ENCODE assay signal across 1 cellular context in the genomic region with DNA sequence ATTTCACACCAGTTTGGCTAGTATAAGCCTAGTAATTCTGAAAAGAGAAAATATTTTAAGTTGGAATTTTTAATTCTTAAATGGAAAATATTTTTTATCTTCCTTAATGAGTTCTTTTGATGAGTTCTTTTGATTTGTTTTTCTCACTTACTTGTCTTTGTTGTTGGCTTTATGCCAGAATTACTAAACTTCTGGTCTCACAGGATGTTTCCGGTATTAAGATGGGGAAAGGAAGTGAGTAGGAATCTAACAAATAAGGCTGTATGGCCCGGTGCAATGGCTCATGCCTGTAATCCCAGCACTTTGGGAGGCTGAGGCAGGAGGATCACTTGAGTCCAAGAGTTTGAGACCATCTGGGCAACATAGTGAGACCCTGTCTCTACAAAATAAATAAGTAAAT.
TF ChIP-seq lines count a peak whose summit lies in the region.

No MANE protein-coding gene starts in this region.

TF ChIP-seq in GM23338, 12 proteins besides CTCF, POLR2A, EP300 and RAD21 (continued from another document):
- TF ChIP-seq, protein P1, sequence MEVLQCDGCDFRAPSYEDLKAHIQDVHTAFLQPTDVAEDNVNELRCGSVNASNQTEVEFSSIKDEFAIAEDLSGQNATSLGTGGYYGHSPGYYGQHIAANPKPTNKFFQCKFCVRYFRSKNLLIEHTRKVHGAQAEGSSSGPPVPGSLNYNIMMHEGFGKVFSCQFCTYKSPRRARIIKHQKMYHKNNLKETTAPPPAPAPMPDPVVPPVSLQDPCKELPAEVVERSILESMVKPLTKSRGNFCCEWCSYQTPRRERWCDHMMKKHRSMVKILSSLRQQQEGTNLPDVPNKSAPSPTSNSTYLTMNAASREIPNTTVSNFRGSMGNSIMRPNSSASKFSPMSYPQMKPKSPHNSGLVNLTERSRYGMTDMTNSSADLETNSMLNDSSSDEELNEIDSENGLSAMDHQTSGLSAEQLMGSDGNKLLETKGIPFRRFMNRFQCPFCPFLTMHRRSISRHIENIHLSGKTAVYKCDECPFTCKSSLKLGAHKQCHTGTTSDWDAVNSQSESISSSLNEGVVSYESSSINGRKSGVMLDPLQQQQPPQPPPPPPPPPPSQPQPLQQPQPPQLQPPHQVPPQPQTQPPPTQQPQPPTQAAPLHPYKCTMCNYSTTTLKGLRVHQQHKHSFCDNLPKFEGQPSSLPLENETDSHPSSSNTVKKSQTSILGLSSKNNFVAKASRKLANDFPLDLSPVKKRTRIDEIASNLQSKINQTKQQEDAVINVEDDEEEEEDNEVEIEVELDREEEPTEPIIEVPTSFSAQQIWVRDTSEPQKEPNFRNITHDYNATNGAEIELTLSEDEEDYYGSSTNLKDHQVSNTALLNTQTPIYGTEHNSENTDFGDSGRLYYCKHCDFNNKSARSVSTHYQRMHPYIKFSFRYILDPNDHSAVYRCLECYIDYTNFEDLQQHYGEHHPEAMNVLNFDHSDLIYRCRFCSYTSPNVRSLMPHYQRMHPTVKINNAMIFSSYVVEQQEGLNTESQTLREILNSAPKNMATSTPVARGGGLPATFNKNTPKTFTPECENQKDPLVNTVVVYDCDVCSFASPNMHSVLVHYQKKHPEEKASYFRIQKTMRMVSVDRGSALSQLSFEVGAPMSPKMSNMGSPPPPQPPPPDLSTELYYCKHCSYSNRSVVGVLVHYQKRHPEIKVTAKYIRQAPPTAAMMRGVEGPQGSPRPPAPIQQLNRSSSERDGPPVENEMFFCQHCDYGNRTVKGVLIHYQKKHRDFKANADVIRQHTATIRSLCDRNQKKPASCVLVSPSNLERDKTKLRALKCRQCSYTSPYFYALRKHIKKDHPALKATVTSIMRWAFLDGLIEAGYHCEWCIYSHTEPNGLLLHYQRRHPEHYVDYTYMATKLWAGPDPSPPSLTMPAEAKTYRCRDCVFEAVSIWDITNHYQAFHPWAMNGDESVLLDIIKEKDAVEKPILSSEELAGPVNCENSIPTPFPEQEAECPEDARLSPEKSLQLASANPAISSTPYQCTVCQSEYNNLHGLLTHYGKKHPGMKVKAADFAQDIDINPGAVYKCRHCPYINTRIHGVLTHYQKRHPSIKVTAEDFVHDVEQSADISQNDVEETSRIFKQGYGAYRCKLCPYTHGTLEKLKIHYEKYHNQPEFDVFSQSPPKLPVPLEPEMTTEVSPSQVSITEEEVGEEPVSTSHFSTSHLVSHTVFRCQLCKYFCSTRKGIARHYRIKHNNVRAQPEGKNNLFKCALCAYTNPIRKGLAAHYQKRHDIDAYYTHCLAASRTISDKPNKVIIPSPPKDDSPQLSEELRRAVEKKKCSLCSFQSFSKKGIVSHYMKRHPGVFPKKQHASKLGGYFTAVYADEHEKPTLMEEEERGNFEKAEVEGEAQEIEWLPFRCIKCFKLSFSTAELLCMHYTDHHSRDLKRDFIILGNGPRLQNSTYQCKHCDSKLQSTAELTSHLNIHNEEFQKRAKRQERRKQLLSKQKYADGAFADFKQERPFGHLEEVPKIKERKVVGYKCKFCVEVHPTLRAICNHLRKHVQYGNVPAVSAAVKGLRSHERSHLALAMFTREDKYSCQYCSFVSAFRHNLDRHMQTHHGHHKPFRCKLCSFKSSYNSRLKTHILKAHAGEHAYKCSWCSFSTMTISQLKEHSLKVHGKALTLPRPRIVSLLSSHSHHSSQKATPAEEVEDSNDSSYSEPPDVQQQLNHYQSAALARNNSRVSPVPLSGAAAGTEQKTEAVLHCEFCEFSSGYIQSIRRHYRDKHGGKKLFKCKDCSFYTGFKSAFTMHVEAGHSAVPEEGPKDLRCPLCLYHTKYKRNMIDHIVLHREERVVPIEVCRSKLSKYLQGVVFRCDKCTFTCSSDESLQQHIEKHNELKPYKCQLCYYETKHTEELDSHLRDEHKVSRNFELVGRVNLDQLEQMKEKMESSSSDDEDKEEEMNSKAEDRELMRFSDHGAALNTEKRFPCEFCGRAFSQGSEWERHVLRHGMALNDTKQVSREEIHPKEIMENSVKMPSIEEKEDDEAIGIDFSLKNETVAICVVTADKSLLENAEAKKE (CRISPR knock-in tag; IDR thresholded peaks at IDR 0.05) = no peak
- TF ChIP-seq, protein P2, sequence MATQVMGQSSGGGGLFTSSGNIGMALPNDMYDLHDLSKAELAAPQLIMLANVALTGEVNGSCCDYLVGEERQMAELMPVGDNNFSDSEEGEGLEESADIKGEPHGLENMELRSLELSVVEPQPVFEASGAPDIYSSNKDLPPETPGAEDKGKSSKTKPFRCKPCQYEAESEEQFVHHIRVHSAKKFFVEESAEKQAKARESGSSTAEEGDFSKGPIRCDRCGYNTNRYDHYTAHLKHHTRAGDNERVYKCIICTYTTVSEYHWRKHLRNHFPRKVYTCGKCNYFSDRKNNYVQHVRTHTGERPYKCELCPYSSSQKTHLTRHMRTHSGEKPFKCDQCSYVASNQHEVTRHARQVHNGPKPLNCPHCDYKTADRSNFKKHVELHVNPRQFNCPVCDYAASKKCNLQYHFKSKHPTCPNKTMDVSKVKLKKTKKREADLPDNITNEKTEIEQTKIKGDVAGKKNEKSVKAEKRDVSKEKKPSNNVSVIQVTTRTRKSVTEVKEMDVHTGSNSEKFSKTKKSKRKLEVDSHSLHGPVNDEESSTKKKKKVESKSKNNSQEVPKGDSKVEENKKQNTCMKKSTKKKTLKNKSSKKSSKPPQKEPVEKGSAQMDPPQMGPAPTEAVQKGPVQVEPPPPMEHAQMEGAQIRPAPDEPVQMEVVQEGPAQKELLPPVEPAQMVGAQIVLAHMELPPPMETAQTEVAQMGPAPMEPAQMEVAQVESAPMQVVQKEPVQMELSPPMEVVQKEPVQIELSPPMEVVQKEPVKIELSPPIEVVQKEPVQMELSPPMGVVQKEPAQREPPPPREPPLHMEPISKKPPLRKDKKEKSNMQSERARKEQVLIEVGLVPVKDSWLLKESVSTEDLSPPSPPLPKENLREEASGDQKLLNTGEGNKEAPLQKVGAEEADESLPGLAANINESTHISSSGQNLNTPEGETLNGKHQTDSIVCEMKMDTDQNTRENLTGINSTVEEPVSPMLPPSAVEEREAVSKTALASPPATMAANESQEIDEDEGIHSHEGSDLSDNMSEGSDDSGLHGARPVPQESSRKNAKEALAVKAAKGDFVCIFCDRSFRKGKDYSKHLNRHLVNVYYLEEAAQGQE (IDR thresholded peaks at IDR 0.05; ENCODE audit: unreplicated experiment) = no peak
